ENCODE assay signal across 28 cellular contexts in genomic region chr4:17241835-17242234, GRCh38.
"Had no signal": no experiment of that assay in that cellular context is flagged by ENCODE, and none has a peak within 500 bp of the region (broad histone marks: within the 10 kb centered on the region; RNA-seq: fewer than 3 reads in every experiment).

No MANE protein-coding gene starts in this region.

- H3K4me2 ChIP-seq: hepatocyte, smooth muscle cell had no signal

- FAIRE-seq: kidney had no signal

- H3K4me3 ChIP-seq: dorsolateral prefrontal cortex, gastrocnemius medialis, hepatocyte, left lung, lower lobe of right lung, ovary, psoas muscle, right lobe of liver, smooth muscle cell, suprapubic skin, vagina had no signal

- H3K27me3 ChIP-seq: dorsolateral prefrontal cortex, gastrocnemius medialis, hepatocyte, left lung, ovary, right lobe of liver, suprapubic skin, vagina had no signal

- H3K36me3 ChIP-seq: gastrocnemius medialis, left lung, lower lobe of right lung, ovary, right lobe of liver, suprapubic skin, vagina had no signal

- DNase-seq: cortex of kidney; dorsolateral prefrontal cortex; effector CD4-positive, alpha-beta T cell; foreskin fibroblast; gastrocnemius medialis; head of caudate nucleus; kidney; left lung; lower lobe of right lung; natural killer cell; occipital lobe; ovary; posterior cingulate gyrus; psoas muscle; right lobe of liver; stimulated activated CD4-positive, alpha-beta T cell treated with anti-CD3 and anti-CD28 coated beads, Interleukin-12 subunit alpha, Interleukin-12 subunit beta, amount 100 ng/mL, for 4 hours; stimulated activated CD4-positive, alpha-beta T cell treated with anti-CD3 and anti-CD28 coated beads, Interleukin-1b, Interleukin-23, amount 100 ng/mL, for 48 hours; stimulated activated CD4-positive, alpha-beta T cell treated with anti-CD3 and anti-CD28 coated beads, Interleukin-4, amount 100 ng/mL, for 1 hour; stimulated activated CD8-positive, alpha-beta memory T cell treated with anti-CD3 and anti-CD28 coated beads, Interleukin-4, amount 100 ng/mL, for 48 hours; stimulated activated naive CD4-positive, alpha-beta T cell; stimulated activated naive CD8-positive, alpha-beta T cell treated with anti-CD3 and anti-CD28 coated beads, Interleukin-15, amount 100 ng/mL, for 72 hours; trophoblast cell had no signal

- H3K79me2 ChIP-seq: hepatocyte had no signal

- H2AFZ ChIP-seq: hepatocyte had no signal

- H3K27ac ChIP-seq: dorsolateral prefrontal cortex, epithelial cell of prostate, gastrocnemius medialis, hepatocyte, left lung, lower lobe of right lung, ovary, psoas muscle, right lobe of liver, suprapubic skin, vagina had no signal

- ATAC-seq: esophagus mucosa; gastrocnemius medialis; left lung; lower lobe of right lung; natural killer cell; psoas muscle; right lobe of liver; stimulated activated naive CD8-positive, alpha-beta T cell treated with anti-CD3 and anti-CD28 coated beads, Interleukin-15, amount 100 ng/mL, for 72 hours had no signal

- H3K9me3 ChIP-seq: gastrocnemius medialis, left lung, lower lobe of right lung, ovary, psoas muscle, right lobe of liver, suprapubic skin, vagina had no signal

- H3K4me1 ChIP-seq: gastrocnemius medialis, left lung, lower lobe of right lung, psoas muscle, right lobe of liver, suprapubic skin, vagina had no signal
